ENCODE assay signal across 8 cellular contexts in genomic region chr22:41565403-41566054, GRCh38. TPM values are rescaled to one million over a fixed set of nuclear protein-coding genes. Genes with fewer than 3 reads are reported as not detected.
DNase-seq lines count a peak whose midpoint lies in the region; ATAC-seq, FAIRE-seq and TF ChIP-seq lines count a peak whose summit lies in the region.

No MANE protein-coding gene starts in this region.

- H3K79me2 ChIP-seq in HCT116 (ENCODE audit: insufficient read depth, low read length): no peaks in the 10 kb centered on the region

- no peak overlapping the region for H3K27ac Mint-ChIP-seq in WTC11

- TF ChIP-seq POLR2A in HCT116 (IDR thresholded peaks at IDR 0.05; ENCODE audit: borderline replicate concordance, extremely low read depth, insufficient read depth, insufficient read length) (no peak), testis (IDR thresholded peaks at IDR 0.05) (no peak), GM12891 (IDR thresholded peaks at IDR 0.05; ENCODE audit: low read depth, low read length) (no peak)

- H3K36me3 ChIP-seq in A673 (ENCODE audit: insufficient read depth, low read length, poor library complexity, severe bottlenecking) (no peaks in the 10 kb centered on the region), HCT116 (ENCODE audit: control insufficient read depth in 1 of 2, insufficient read depth in 2 of 2, low read length in 2 of 2) (no peaks in the 10 kb centered on the region), testis (ENCODE audit: low read depth, missing control alignments) (no peaks in the 10 kb centered on the region)

- no peak overlapping the region for H3K4me3 Mint-ChIP-seq in WTC11

- no peaks in the 10 kb centered on the region for H3K9me2 ChIP-seq in HCT116 (ENCODE audit: insufficient read depth)

- RAD21 ChIA-PET in HCT116 (lab: Charles Lee; ENCODE audit: low non-redundant PET in 1 of 2, low total read pairs in 2 of 2, uncharacterized antibody in 2 of 2, unreplicated experiment in 2 of 2): interaction anchor here in 1 of 2 experiments (0.5 kb wide), 1 partner anchor 184 kb away, joined by 8 read pairs; no protein-coding TSS in a partner anchor

- TF ChIP-seq RAD21 in HCT116 (IDR thresholded peaks at IDR 0.05; ENCODE audit: low read depth): no peak

- ATAC-seq in HCT116 (peak; percentile 85), WTC11 (peak; percentile 10; the same call in 1 of the 2 replicates), HG02642 (IDR thresholded peaks at IDR 0.05; ENCODE audit: poor library complexity, unreplicated experiment) (no peak), GM19452 (IDR thresholded peaks at IDR 0.05; ENCODE audit: unreplicated experiment) (no peak)

- BruUV-seq in A673 (replicated peaks; lab: Mats Ljungman, UMichigan) (no TSS peak), HCT116 (replicated peaks; lab: Mats Ljungman, UMichigan) (no TSS peak)

- H3K4me3 ChIP-seq in A673 (ENCODE audit: low read depth, low read length, poor library complexity, severe bottlenecking) (no peak overlapping the region), HCT116 (replicated peaks in 1 of 2; ENCODE audit: low read depth in 1 of 2, low read length in 2 of 2) (peak overlapping the region in 1 of 2 experiments; percentile 10; a peak in 1 of 4 replicates), testis (no peak overlapping the region)

- peaks cover 19% of the 10 kb centered on the region for H3K4me1 ChIP-seq in A673 (ENCODE audit: insufficient read depth, low read length, poor library complexity, severe bottlenecking)
- peaks cover 29 to 55% of the 10 kb centered on the region in 2 experiments for H3K4me1 ChIP-seq in HCT116 (ENCODE audit: control insufficient read depth in 1 of 2, insufficient read depth in 2 of 2, low read length in 2 of 2)
- peaks cover 37% of the 10 kb centered on the region for H3K4me1 ChIP-seq in testis

- peak overlapping the region; percentile 43; the same call in 1 of the 2 replicates for H3K9ac ChIP-seq in HCT116 (ENCODE audit: low read length)

- WGBS in testis, 2 donors: 40 to 72% methylated on average over 4 to 8 of the region's 8 CpGs

- H3K27me3 Mint-ChIP-seq in WTC11 (ENCODE audit: low read depth): peaks cover 5% of the 10 kb centered on the region; the same call in 1 of the 2 replicates

- H3K9me3 Mint-ChIP-seq in WTC11: no peaks in the 10 kb centered on the region

- FAIRE-seq in GM12891 (lab: Jason Lieb, UNC): no peak

- intact Hi-C loops in A673 (cut with micrococcal nuclease; ENCODE audit: unreplicated experiment) (no loop called here), HCT116 (cut with micrococcal nuclease) (no loop called here), testis (cut with DNase I; ENCODE audit: low total_unique reads) (no loop called here)

- CTCF ChIA-PET in A673 (lab: Charles Lee) (interaction anchor here (0.8 kb wide), 1 partner anchor 12 kb away, joined by 3 read pairs; no protein-coding TSS in a partner anchor), HCT116 (lab: Charles Lee) (interaction anchor here (1.0 kb wide), 1 partner anchor 24 kb away, joined by 3 read pairs; the partner anchor contains the start of gene PMM1), WTC11 (lab: Charles Lee) (interaction anchor here (1.4 to 4.3 kb wide), 3 partner anchors 12 to 162 kb away, joined by 3 to 28 read pairs (median 11); no protein-coding TSS in a partner anchor)

- peak overlapping the region; percentile 80 for H2AFZ ChIP-seq in HCT116 (ENCODE audit: low read depth, low read length, poor library complexity, severe bottlenecking)

- H3K4me1 Mint-ChIP-seq in WTC11: peaks cover 27% of the 10 kb centered on the region

- H3K27me3 ChIP-seq in A673 (replicated peaks; ENCODE audit: insufficient read depth, low read depth, low read length, poor library complexity): no peaks in the 10 kb centered on the region
- H3K27me3 ChIP-seq in HCT116 (ENCODE audit: insufficient read depth, low read length): no peaks in the 10 kb centered on the region
- H3K27me3 ChIP-seq in testis: no peaks in the 10 kb centered on the region

- no peak overlapping the region for H3K27ac ChIP-seq in A673 (ENCODE audit: low read depth, low read length, poor library complexity, severe bottlenecking)
- peak overlapping the region; percentile 65 for H3K27ac ChIP-seq in HCT116 (ENCODE audit: low read depth, low read length)
- peak overlapping the region in 1 of 2 donors; percentile 83 for H3K27ac ChIP-seq in testis

- H4K20me1 ChIP-seq in HCT116 (ENCODE audit: insufficient read depth): no peaks in the 10 kb centered on the region

- H3K9me3 ChIP-seq in A673 (ENCODE audit: low read depth, low read length, poor library complexity, severe bottlenecking) (no peaks in the 10 kb centered on the region), HCT116 (ENCODE audit: control insufficient read depth in 1 of 2, insufficient read depth in 1 of 2, low read depth in 1 of 2, low read length in 2 of 2) (no peaks in the 10 kb centered on the region), testis (no peaks in the 10 kb centered on the region)

- DNase-seq in A673 (ENCODE audit: low spot score): peak; percentile 84
- DNase-seq in HCT116 (ENCODE audit: low read depth, low spot score): peak; percentile 61
- DNase-seq in WTC11 (ENCODE audit: low spot score): no peak
- DNase-seq in glomerular visceral epithelial cell (ENCODE audit: extremely low spot score): peak; percentile 62
- peak; percentile 64 for DNase-seq in testis
- DNase-seq in GM12891 (ENCODE audit: insufficient read length, low spot score): no peak

- POLR2A ChIA-PET in A673 (lab: Charles Lee; ENCODE audit: low non-redundant PET): no interaction called here
- POLR2A ChIA-PET in HCT116 (lab: Charles Lee): interaction anchor here (0.7 to 2.3 kb wide), 4 partner anchors 24 to 102 kb away, joined by 3 to 16 read pairs (median 4); partner anchors contain the start of gene PMM1
- POLR2A ChIA-PET in WTC11 (lab: Charles Lee): no interaction called here

- H3K4me2 ChIP-seq in HCT116 (ENCODE audit: low read length): peak overlapping the region; percentile 58

- H3K36me3 Mint-ChIP-seq in WTC11: no peaks in the 10 kb centered on the region

- no peak for TF ChIP-seq CTCF in A673 (conservative IDR thresholded peaks at IDR 0.05; ENCODE audit: low read depth, low read length)
- no peak for TF ChIP-seq CTCF in HCT116 (IDR thresholded peaks at IDR 0.05 in 2 of 3, conservative IDR thresholded peaks at IDR 0.05 in 1 of 3; ENCODE audit: borderline replicate concordance in 1 of 3, insufficient read depth in 1 of 3, low read depth in 2 of 3, low read length in 2 of 3)
- no peak for TF ChIP-seq CTCF in WTC11 (IDR thresholded peaks at IDR 0.05)
- no peak for TF ChIP-seq CTCF in testis (IDR thresholded peaks at IDR 0.05)

TF ChIP-seq in HCT116, 20 proteins besides CTCF, POLR2A, EP300 and RAD21 (continues in another document):
- peak; percentile 77 for TF ChIP-seq FOSL1 (IDR thresholded peaks at IDR 0.05; ENCODE audit: low read depth)
- TF ChIP-seq ZNF274 (IDR thresholded peaks at IDR 0.05; ENCODE audit: low read depth, low read length): no peak
- TF ChIP-seq ZFX (IDR thresholded peaks at IDR 0.05): no peak

TF ChIP-seq in WTC11, 78 proteins besides CTCF, POLR2A, EP300 and RAD21:
- no peak for TF ChIP-seq NR2C2 (CRISPR knock-in tag; IDR thresholded peaks at IDR 0.05)
- TF ChIP-seq MXD4 (CRISPR knock-in tag; IDR thresholded peaks at IDR 0.05; ENCODE audit: borderline replicate concordance): no peak
- no peak for TF ChIP-seq ELF4 (CRISPR knock-in tag; IDR thresholded peaks at IDR 0.05; ENCODE audit: low read depth)

TF ChIP-seq in GM12891, 5 proteins besides CTCF, POLR2A, EP300 and RAD21:
- TF ChIP-seq SPI1 (IDR thresholded peaks at IDR 0.05; ENCODE audit: low read depth, low read length): no peak

RNA-seq across cellular contexts. Expression of gene CSDC2, which starts 4.7 kb away (rescaled TPM):
- 1.8 and 2.6 TPM in 2 replicates for total RNA-seq in A673 (2021)
- total RNA-seq in HCT116 (2021; ENCODE audit: unreplicated experiment): 0.22 TPM
- polyA plus RNA-seq in HCT116 (2012): 0.15 and 0.17 TPM in 2 replicates
- 1.1 to 1.9 TPM (median 1.7 TPM) in 3 replicates for total RNA-seq in WTC11 (2021)
- 10 to 100 TPM; 76.5 to 87.0 TPM for total RNA-seq in testis
- polyA plus RNA-seq in testis (ENCODE audit: insufficient read depth, low read depth, low replicate concordance): 50.1 TPM
- 0.15 TPM for polyA plus RNA-seq in GM12891 (2012; ENCODE audit: low read depth, missing spikeins)

RNA-seq across cellular contexts. Expression of gene POLR3H, which starts 21.3 kb away (rescaled TPM):
- total RNA-seq in A673 (2021) (79.5 and 92.1 TPM in 2 replicates), HCT116 (2021; ENCODE audit: unreplicated experiment) (62.1 TPM), WTC11 (2021) (28.8 to 30.8 TPM (median 29.8 TPM) in 3 replicates), testis (10 to 100 TPM; 23.3 to 24.6 TPM)
- 30.7 and 31.8 TPM in 2 replicates for polyA plus RNA-seq in HCT116 (2012)
- polyA plus RNA-seq in testis (ENCODE audit: insufficient read depth, low read depth, low replicate concordance): 38.9 TPM
- 15.7 TPM for polyA plus RNA-seq in GM12891 (2012; ENCODE audit: low read depth, missing spikeins)

RNA-seq across cellular contexts. Expression of gene PMM1, which starts 24.1 kb away (rescaled TPM):
- 26.8 and 30.5 TPM in 2 replicates for total RNA-seq in A673 (2021)
- 31.7 TPM for total RNA-seq in HCT116 (2021; ENCODE audit: unreplicated experiment)
- polyA plus RNA-seq in HCT116 (2012): 47.8 and 51.4 TPM in 2 replicates
- 14.8 to 15.7 TPM (median 15.0 TPM) in 3 replicates for total RNA-seq in WTC11 (2021)
- total RNA-seq in testis: 10 to 100 TPM; 44.4 to 45.7 TPM
- polyA plus RNA-seq in testis (ENCODE audit: insufficient read depth, low read depth, low replicate concordance): 82.2 TPM
- 24.1 TPM for polyA plus RNA-seq in GM12891 (2012; ENCODE audit: low read depth, missing spikeins)

RNA-seq across cellular contexts. Expression of gene DESI1, which starts 55.3 kb away (rescaled TPM):
- total RNA-seq in A673 (2021): 44.0 and 47.6 TPM in 2 replicates
- 40.8 TPM for total RNA-seq in HCT116 (2021; ENCODE audit: unreplicated experiment)
- polyA plus RNA-seq in HCT116 (2012): 13.1 and 19.5 TPM in 2 replicates
- 30.3 to 32.2 TPM (median 30.4 TPM) in 3 replicates for total RNA-seq in WTC11 (2021)
- total RNA-seq in testis: 10 to 100 TPM; 45.3 to 62.6 TPM
- 103 TPM for polyA plus RNA-seq in testis (ENCODE audit: insufficient read depth, low read depth, low replicate concordance)
- 27.3 TPM for polyA plus RNA-seq in GM12891 (2012; ENCODE audit: low read depth, missing spikeins)

RNA-seq across cellular contexts. Expression of gene XRCC6, which starts 55.6 kb away (rescaled TPM):
- total RNA-seq in A673 (2021) (545 and 558 TPM in 2 replicates), HCT116 (2021; ENCODE audit: unreplicated experiment) (588 TPM), WTC11 (2021) (410 to 474 TPM (median 420 TPM) in 3 replicates), testis (100 to 1,000 TPM; 290 to 317 TPM)
- 439 and 562 TPM in 2 replicates for polyA plus RNA-seq in HCT116 (2012)
- 621 TPM for polyA plus RNA-seq in testis (ENCODE audit: insufficient read depth, low read depth, low replicate concordance)
- 288 TPM for polyA plus RNA-seq in GM12891 (2012; ENCODE audit: low read depth, missing spikeins)

Comparison
In these comparisons a context has a peak if more than half of its experiments do, and no peak if none do; other contexts are left out.
1. DNase-seq: peak in A673 (single experiment), HCT116 (single experiment), glomerular visceral epithelial cell (single experiment) and testis (single experiment); none in WTC11 (single experiment) and GM12891 (single experiment).
2. ATAC-seq: peak in HCT116 (single experiment) and WTC11 (single experiment); none in HG02642 (single experiment) and GM19452 (single experiment).
3. RNA of gene CSDC2, which starts 4.7 kb away (total RNA-seq): 76.5 to 87.0 TPM in testis; 1.8 to 2.6 TPM in A673, 1.1 to 1.9 TPM in WTC11 and 0.22 TPM in HCT116 (single experiment); every median in the first group is over 10 times any median in the second.